Comparison of ENCODE assay signal across 23 cellular contexts in the genomic region with DNA sequence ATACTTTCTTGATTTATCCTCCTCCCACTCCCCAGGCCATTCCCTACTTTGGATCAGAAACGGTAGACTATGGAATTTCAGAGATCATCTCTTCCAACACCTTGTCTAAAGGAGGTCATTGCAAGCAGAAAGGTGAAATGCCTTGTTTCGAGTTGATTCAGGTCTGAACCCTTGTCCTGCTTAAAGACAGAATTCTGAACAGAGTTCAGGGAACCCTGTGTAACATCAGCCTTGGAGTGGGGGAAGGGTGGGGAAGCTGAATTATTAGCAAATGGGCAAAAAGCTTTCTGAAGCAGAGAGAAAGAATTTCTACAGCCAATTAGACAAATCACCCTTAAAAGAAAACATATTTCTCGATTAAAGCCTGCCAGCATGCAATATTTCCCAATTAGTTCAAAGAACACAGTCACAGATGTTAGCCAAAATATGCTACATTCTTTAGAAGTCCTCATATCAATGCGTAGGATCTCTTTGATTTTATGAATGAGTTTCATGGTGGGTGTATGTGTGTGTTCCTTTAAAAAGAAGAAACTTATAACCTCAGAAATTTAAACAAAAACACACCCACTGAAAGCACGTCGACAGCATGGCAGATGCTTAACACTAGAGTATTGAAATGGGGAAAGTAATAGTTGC.
DNase-seq lines count a peak whose midpoint lies in the region; ATAC-seq, FAIRE-seq and TF ChIP-seq lines count a peak whose summit lies in the region.
"Had no signal": no experiment of that assay in that cellular context is flagged by ENCODE, and none has a peak within 500 bp of the region (broad histone marks: within the 10 kb centered on the region; RNA-seq: fewer than 3 reads in every experiment).

No MANE protein-coding gene starts in this region.

- H2BK5ac ChIP-seq in H1 (ENCODE audit: low read depth, low read length), result no peak overlapping the region
- no peak overlapping the region for H2BK5ac ChIP-seq in mesenchymal stem cell (ENCODE audit: low read depth, low read length, poor library complexity, severe bottlenecking)

- no peak overlapping the region for H4K5ac ChIP-seq in H1 (ENCODE audit: insufficient read length, low read depth, low read length)

- TF ChIP-seq POLR2A in H1 (IDR thresholded peaks at IDR 0.05; ENCODE audit: control extremely low read depth in 1 of 2, low read depth in 2 of 2, low read length in 2 of 2), result no peak
- no peak for TF ChIP-seq POLR2A in esophagus squamous epithelium (IDR thresholded peaks at IDR 0.05)
- no peak for TF ChIP-seq POLR2A in esophagus muscularis mucosa (IDR thresholded peaks at IDR 0.05; ENCODE audit: low read depth)

- WGBS in H1 (ENCODE audit: extremely low coverage in 1 of 2, insufficient coverage in 1 of 2, insufficient read length in 1 of 2, insufficient replicate concordance in 2 of 2, low coverage in 1 of 2, low lambda C conversion rate in 2 of 2, missing lambda C conversion rate in 1 of 2), 2 experiments, result 93% methylated on average over 6 of the region's 6 CpGs; no CpG with 5 or more reads in 1 of the 2 experiments
- WGBS in mesenchymal stem cell, result 91% methylated on average over 3 of the region's 6 CpGs
- 29 to 30% methylated on average over 6 of the region's 6 CpGs for WGBS in esophagus squamous epithelium, 2 donors
- WGBS in esophagus muscularis mucosa, result 75% methylated on average over 6 of the region's 6 CpGs

- H3K4me1 ChIP-seq in Caco-2, result peaks cover 43% of the 10 kb centered on the region
- H3K4me1 ChIP-seq in PC-3 (ENCODE audit: insufficient read depth, low read length), result peaks cover 27% of the 10 kb centered on the region
- peaks cover 0 to 3% (median 0%) of the 10 kb centered on the region in 4 experiments; a peak in 1 of 7 replicates for H3K4me1 ChIP-seq in H1 (replicated peaks in 1 of 4; ENCODE audit: control insufficient read depth in 3 of 4, insufficient read depth in 4 of 4, low read length in 3 of 4)
- H3K4me1 ChIP-seq in mesenchymal stem cell (ENCODE audit: control insufficient read depth, insufficient read depth, low read depth, low read length), result no peaks in the 10 kb centered on the region
- peaks cover 6 to 35% (median 9%) of the 10 kb centered on the region in 3 donors for H3K4me1 ChIP-seq in esophagus squamous epithelium
- H3K4me1 ChIP-seq in esophagus muscularis mucosa, result no peaks in the 10 kb centered on the region

- H3K27ac ChIP-seq in PC-3 (ENCODE audit: low read length), result peak overlapping the region; percentile 66
- no peak overlapping the region for H3K27ac ChIP-seq in H1 (ENCODE audit: low read depth, low read length)
- peak overlapping the region; percentile 22 for H3K27ac ChIP-seq in mesenchymal stem cell (ENCODE audit: low read length, poor library complexity, severe bottlenecking)
- H3K27ac ChIP-seq in esophagus squamous epithelium, result peak overlapping the region in 1 of 4 donors; percentile 48
- H3K27ac ChIP-seq in esophagus muscularis mucosa (replicated peaks in 1 of 4), result no peak overlapping the region
- H3K27ac ChIP-seq: thoracic aorta had no signal

- H3K18ac ChIP-seq in H1 (ENCODE audit: extremely low read depth, low read length), result no peak overlapping the region
- peak overlapping the region in 1 of 2 experiments; percentile 59 for H3K18ac ChIP-seq in mesenchymal stem cell (ENCODE audit: low read depth in 1 of 2, low read length in 2 of 2)

- H4K20me1 ChIP-seq in PC-3 (ENCODE audit: low read length) (no peaks in the 10 kb centered on the region), H1 (replicated peaks in 1 of 2; ENCODE audit: control insufficient read depth in 1 of 2, insufficient read depth in 2 of 2, low read length in 2 of 2) (no peaks in the 10 kb centered on the region)

- FAIRE-seq in H1 (lab: Jason Lieb, UNC), result no peak

- TF ChIP-seq CTCF in Caco-2 (IDR thresholded peaks at IDR 0.05; ENCODE audit: insufficient read depth in 1 of 2, low read depth in 1 of 2, low read length in 1 of 2, severe bottlenecking in 1 of 2, unreplicated experiment in 1 of 2) (no peak), PC-3 (conservative IDR thresholded peaks at IDR 0.05; ENCODE audit: low read depth, low read length) (no peak), H1 (IDR thresholded peaks at IDR 0.05; ENCODE audit: control extremely low read depth in 1 of 3, insufficient read depth in 1 of 3, low read depth in 1 of 3, low read length in 3 of 3) (no peak), esophagus squamous epithelium (IDR thresholded peaks at IDR 0.05) (no peak), esophagus muscularis mucosa (IDR thresholded peaks at IDR 0.05) (no peak)

- no peaks in the 10 kb centered on the region for H3K79me1 ChIP-seq in H1 (ENCODE audit: low read depth, low read length)
- no peaks in the 10 kb centered on the region for H3K79me1 ChIP-seq in mesenchymal stem cell (replicated peaks; ENCODE audit: low read length, poor library complexity, severe bottlenecking)

- TF ChIP-seq EP300 in H1 (IDR thresholded peaks at IDR 0.05; ENCODE audit: borderline replicate concordance in 1 of 2, low read depth in 2 of 2, low read length in 2 of 2) (no peak), esophagus muscularis mucosa (IDR thresholded peaks at IDR 0.05) (no peak)

- H3K23ac ChIP-seq in H1 (ENCODE audit: insufficient read length) (no peak overlapping the region), mesenchymal stem cell (ENCODE audit: low read length in 2 of 2) (no peak overlapping the region)

- no peak for TF ChIP-seq RAD21 in H1 (IDR thresholded peaks at IDR 0.05 in 1 of 2, conservative IDR thresholded peaks at IDR 0.05 in 1 of 2; ENCODE audit: low read depth in 2 of 2, low read length in 2 of 2)

- H3K56ac ChIP-seq in H1 (replicated peaks; ENCODE audit: insufficient read length, low read depth, low read length), result no peak overlapping the region

- no peak for ATAC-seq in PC-3
- ATAC-seq: effector memory CD8-positive, alpha-beta T cell had no signal

- CTCF ChIA-PET in Caco-2 (lab: Charles Lee), result no interaction called here
- CTCF ChIA-PET in PC-3 (lab: Charles Lee), result interaction anchor here (0.6 kb wide), 1 partner anchor 20 kb away, joined by 5 read pairs; no protein-coding TSS in a partner anchor
- CTCF ChIA-PET in H1 (lab: Charles Lee; ENCODE audit: partially characterized antibody), result interaction anchor here (1.2 to 1.4 kb wide), 2 partner anchors 10 to 17 kb away, joined by 3 to 4 read pairs; no protein-coding TSS in a partner anchor

- DNase-seq in Caco-2 (peak; percentile 40), PC-3 (no peak), H1 (ENCODE audit: low read depth in 1 of 2, low spot score in 2 of 2) (no peak), mesenchymal stem cell (no peak), esophagus squamous epithelium (lab: John Stamatoyannopoulos, UW) (no peak), HPDE6-E6E7 (ENCODE audit: extremely low spot score) (no peak), mucosa of gallbladder (ENCODE audit: low spot score) (no peak), esophagus muscularis mucosa (ENCODE audit: extremely low spot score) (no peak)
- DNase-seq: activated CD4-positive, alpha-beta T cell treated with anti-CD3 and anti-CD28 coated beads, Interleukin-2, amount 50 U/mL, for 1 hour; activated T-cell treated with anti-CD3 and anti-CD28 coated beads, Interleukin-2, amount 50 U/mL, for 4 hours; caudate nucleus; DMS 273 treated with DMSO at 0.1 percent for 48 hours; effector memory CD8-positive, alpha-beta T cell; glutamatergic neuron; midbrain; NCI-H187 treated with DMSO at 0.1 percent for 48 hours; NCI-H526 treated with DMSO at 0.1 percent for 48 hours; nucleus accumbens; stimulated activated CD4-positive, alpha-beta T cell treated with anti-CD3 and anti-CD28 coated beads, Interleukin-4, amount 100 ng/mL, for 1 hour; stimulated activated CD8-positive, alpha-beta memory T cell treated with anti-CD3 and anti-CD28 coated beads, Interleukin-4, amount 100 ng/mL, for 48 hours had no signal

- H3K4me2 ChIP-seq in PC-3 (ENCODE audit: low read length) (peak overlapping the region; percentile 12; the same call in 1 of the 2 replicates), H1 (ENCODE audit: insufficient read depth in 1 of 2, low read depth in 2 of 2, low read length in 2 of 2) (no peak overlapping the region), mesenchymal stem cell (ENCODE audit: low read length, poor library complexity, severe bottlenecking) (no peak overlapping the region)

- no peaks in the 10 kb centered on the region for H3F3A ChIP-seq in PC-3 (ENCODE audit: low read length, unreplicated experiment)

- H4K91ac ChIP-seq in H1 (replicated peaks; ENCODE audit: insufficient read length, low read length), result no peak overlapping the region
- H4K91ac ChIP-seq in mesenchymal stem cell (ENCODE audit: low read length), result no peak overlapping the region

- H3K79me2 ChIP-seq in PC-3 (ENCODE audit: low read length) (no peaks in the 10 kb centered on the region), H1 (ENCODE audit: control insufficient read depth in 1 of 2, insufficient read depth in 2 of 2, low read length in 2 of 2) (no peaks in the 10 kb centered on the region)

- no peak overlapping the region for H2AK5ac ChIP-seq in H1 (ENCODE audit: low read depth, low read length)
- peak overlapping the region; percentile 1 for H2AK5ac ChIP-seq in mesenchymal stem cell (ENCODE audit: low read length, severe bottlenecking)

- BruUV-seq in Caco-2 (replicated peaks; lab: Mats Ljungman, UMichigan) (no TSS peak), PC-3 (replicated peaks; lab: Mats Ljungman, UMichigan) (no TSS peak)

- peaks cover 34% of the 10 kb centered on the region for H3K4me1 Mint-ChIP-seq in Caco-2 (ENCODE audit: low read depth, unreplicated experiment)
- H3K4me1 Mint-ChIP-seq: B cell had no signal

- H4K8ac ChIP-seq in H1 (ENCODE audit: extremely low read depth, insufficient read depth, low read length) (no peak overlapping the region), mesenchymal stem cell (ENCODE audit: low read length) (no peak overlapping the region)

- H3K4me3 ChIP-seq in Caco-2 (ENCODE audit: low read depth, low read length), result no peak overlapping the region
- H3K4me3 ChIP-seq in PC-3 (ENCODE audit: low read length), result no peak overlapping the region
- H3K4me3 ChIP-seq in H1 (ENCODE audit: extremely low read depth in 1 of 4, insufficient read depth in 2 of 4, low read depth in 3 of 4, low read length in 4 of 4), result no peak overlapping the region
- no peak overlapping the region for H3K4me3 ChIP-seq in mesenchymal stem cell (ENCODE audit: insufficient read depth in 1 of 2, low read depth in 1 of 2, low read length in 2 of 2)
- no peak overlapping the region for H3K4me3 ChIP-seq in esophagus squamous epithelium
- no peak overlapping the region for H3K4me3 ChIP-seq in esophagus muscularis mucosa
- H3K4me3 ChIP-seq: thoracic aorta had no signal

- H3K9ac ChIP-seq in PC-3 (ENCODE audit: low read length) (peak overlapping the region; percentile 29), H1 (replicated peaks in 1 of 4; ENCODE audit: extremely low read depth in 1 of 4, low read depth in 3 of 4, low read length in 3 of 4) (no peak overlapping the region), mesenchymal stem cell (ENCODE audit: low read length) (no peak overlapping the region)

- H2BK15ac ChIP-seq in H1 (ENCODE audit: low read length) (no peak overlapping the region), mesenchymal stem cell (ENCODE audit: low read depth, poor library complexity, severe bottlenecking) (no peak overlapping the region)

- H3K36me3 ChIP-seq in Caco-2 (ENCODE audit: control insufficient read depth, insufficient read depth, low read length) (no peaks in the 10 kb centered on the region), PC-3 (ENCODE audit: low read depth, low read length) (no peaks in the 10 kb centered on the region), H1 (ENCODE audit: control insufficient read depth in 2 of 4, insufficient read depth in 4 of 4, low read length in 3 of 4) (no peaks in the 10 kb centered on the region), mesenchymal stem cell (ENCODE audit: control insufficient read depth in 1 of 2, insufficient read depth in 2 of 2, low read depth in 1 of 2, low read length in 2 of 2) (no peaks in the 10 kb centered on the region), esophagus squamous epithelium (no peaks in the 10 kb centered on the region), esophagus muscularis mucosa (no peaks in the 10 kb centered on the region)
- H3K36me3 ChIP-seq: thoracic aorta had no signal

- H3K27me3 ChIP-seq in Caco-2 (replicated peaks; ENCODE audit: control insufficient read depth, insufficient read depth, low read length), result no peaks in the 10 kb centered on the region
- no peaks in the 10 kb centered on the region for H3K27me3 ChIP-seq in PC-3 (ENCODE audit: low read length)
- no peaks in the 10 kb centered on the region for H3K27me3 ChIP-seq in H1 (replicated peaks in 1 of 4; ENCODE audit: control insufficient read depth in 3 of 4, extremely low read depth in 1 of 4, insufficient read depth in 3 of 4, low read length in 3 of 4)
- no peaks in the 10 kb centered on the region for H3K27me3 ChIP-seq in mesenchymal stem cell (ENCODE audit: control insufficient read depth in 1 of 2, insufficient read depth in 1 of 2, low read length in 2 of 2)
- no peaks in the 10 kb centered on the region for H3K27me3 ChIP-seq in esophagus squamous epithelium
- H3K27me3 ChIP-seq in esophagus muscularis mucosa, result no peaks in the 10 kb centered on the region

- H3K27ac Mint-ChIP-seq in Caco-2 (ENCODE audit: unreplicated experiment), result peak overlapping the region; percentile 38
- H3K27ac Mint-ChIP-seq: activated naive CD8-positive, alpha-beta T cell; B cell; effector memory CD8-positive, alpha-beta T cell had no signal

- no peaks in the 10 kb centered on the region for H3K36me3 Mint-ChIP-seq in Caco-2 (ENCODE audit: insufficient read depth, unreplicated experiment)
- H3K36me3 Mint-ChIP-seq: activated naive CD8-positive, alpha-beta T cell had no signal

- peak overlapping the region; percentile 12 for H3K4me3 Mint-ChIP-seq in Caco-2 (ENCODE audit: unreplicated experiment)
- H3K4me3 Mint-ChIP-seq: activated naive CD8-positive, alpha-beta T cell; activated T-cell treated with anti-CD3 and anti-CD28 coated beads, Interleukin-2, amount 50 U/mL, for 4 hours; B cell; effector memory CD8-positive, alpha-beta T cell had no signal

- H2BK120ac ChIP-seq in H1 (replicated peaks; ENCODE audit: low read depth, low read length) (no peak overlapping the region), mesenchymal stem cell (ENCODE audit: low read depth, low read length) (no peak overlapping the region)

- no peak overlapping the region for H3K14ac ChIP-seq in H1 (ENCODE audit: insufficient read length)
- H3K14ac ChIP-seq in mesenchymal stem cell (ENCODE audit: low read length in 2 of 2), result no peak overlapping the region

- H3K9me3 ChIP-seq in Caco-2, result no peaks in the 10 kb centered on the region; the same call in 1 of the 2 replicates
- no peaks in the 10 kb centered on the region for H3K9me3 ChIP-seq in PC-3 (ENCODE audit: low read length)
- H3K9me3 ChIP-seq in H1 (ENCODE audit: insufficient read depth in 2 of 2, low read depth in 1 of 2, low read length in 1 of 2), result no peaks in the 10 kb centered on the region
- H3K9me3 ChIP-seq in mesenchymal stem cell (ENCODE audit: control insufficient read depth, low read length), result no peaks in the 10 kb centered on the region
- no peaks in the 10 kb centered on the region for H3K9me3 ChIP-seq in esophagus squamous epithelium
- no peaks in the 10 kb centered on the region for H3K9me3 ChIP-seq in esophagus muscularis mucosa
- H3K9me3 ChIP-seq: thoracic aorta had no signal

- no peaks in the 10 kb centered on the region for H3K27me3 Mint-ChIP-seq in Caco-2 (ENCODE audit: insufficient read depth, unreplicated experiment)
- H3K27me3 Mint-ChIP-seq: activated naive CD8-positive, alpha-beta T cell; B cell; effector memory CD8-positive, alpha-beta T cell had no signal

- H2BK12ac ChIP-seq in H1 (ENCODE audit: low read depth, low read length), result no peak overlapping the region
- no peak overlapping the region for H2BK12ac ChIP-seq in mesenchymal stem cell (ENCODE audit: low read length in 2 of 2)

- no peak overlapping the region for H3K4ac ChIP-seq in H1 (replicated peaks; ENCODE audit: insufficient read length, low read depth, low read length)
- H3K4ac ChIP-seq in mesenchymal stem cell (ENCODE audit: low read depth in 1 of 2, low read length in 2 of 2), result no peak overlapping the region

- H3K9me3 Mint-ChIP-seq in Caco-2 (ENCODE audit: unreplicated experiment), result no peaks in the 10 kb centered on the region
- H3K9me3 Mint-ChIP-seq: activated T-cell treated with anti-CD3 and anti-CD28 coated beads, Interleukin-2, amount 50 U/mL, for 4 hours had no signal

- H2BK20ac ChIP-seq in H1 (ENCODE audit: low read length), result no peak overlapping the region

- no peaks in the 10 kb centered on the region for H3K23me2 ChIP-seq in H1 (ENCODE audit: low read depth, low read length)

- H3K9me2 ChIP-seq in PC-3 (replicated peaks; ENCODE audit: low read length), result no peaks in the 10 kb centered on the region

- intact Hi-C loops in Caco-2 (cut with micrococcal nuclease; ENCODE audit: unreplicated experiment), result loop anchor here (1.0 to 10.0 kb wide), 2 partner anchors 44 to 480 kb away; no protein-coding TSS in a partner anchor
- intact Hi-C loops in PC-3 (cut with micrococcal nuclease), result loop anchor here (5.0 to 10.0 kb wide), 2 partner anchors 33 to 210 kb away; no protein-coding TSS in a partner anchor
- intact Hi-C loops in esophagus squamous epithelium (cut with DNase I), result no loop called here
- intact Hi-C loops in esophagus muscularis mucosa (cut with DNase I), result no loop called here

- H2AFZ ChIP-seq in PC-3 (ENCODE audit: low read length) (no peak overlapping the region), H1 (ENCODE audit: low read length) (0 out of 2 replicates have a peak overlapping the region, but pooled peaks have one; percentile 8), mesenchymal stem cell (ENCODE audit: low read depth, low read length) (no peak overlapping the region)

- POLR2A ChIA-PET in Caco-2 (lab: Charles Lee) (no interaction called here), PC-3 (lab: Charles Lee; ENCODE audit: unreplicated experiment) (no interaction called here), H1 (lab: Charles Lee; ENCODE audit: partially characterized antibody) (no interaction called here)

Comparison
In these comparisons a context has a peak if more than half of its experiments do, and no peak if none do; other contexts are left out.
1. DNase-seq: peak in Caco-2 (2 of 2); none in PC-3 (single experiment), H1 (0 of 2), mesenchymal stem cell (single experiment), esophagus squamous epithelium (single experiment), HPDE6-E6E7 (single experiment), mucosa of gallbladder (single experiment) and esophagus muscularis mucosa (single experiment).
2. H3K27ac ChIP-seq: peak in PC-3 (single experiment) and mesenchymal stem cell (single experiment); none in H1 (single experiment) and esophagus muscularis mucosa (0 of 4).
3. intact Hi-C loops: an anchor here in Caco-2 (1.0 to 10.0 kb wide) and PC-3 (5.0 to 10.0 kb wide); none called in esophagus squamous epithelium and esophagus muscularis mucosa.